Comparison of ENCODE assay signal across 25 cellular contexts in genomic region chr4:142917678-142918077, GRCh38.
DNase-seq lines count a peak whose midpoint lies in the region; ATAC-seq, FAIRE-seq and TF ChIP-seq lines count a peak whose summit lies in the region.
"Had no signal": no experiment of that assay in that cellular context is flagged by ENCODE, and none has a peak within 500 bp of the region (broad histone marks: within the 10 kb centered on the region; RNA-seq: fewer than 3 reads in every experiment).

No MANE protein-coding gene starts in this region.

- H3K4me2 ChIP-seq in OCI-LY3 (ENCODE audit: low read length), result no peak overlapping the region

- H4K20me1 ChIP-seq in OCI-LY3 (ENCODE audit: insufficient read depth, low read length), result no peaks in the 10 kb centered on the region

- no peak for ATAC-seq in HG03045 (IDR thresholded peaks at IDR 0.05; ENCODE audit: unreplicated experiment)
- ATAC-seq: K562, SK-N-SH treated with all-trans-retinoic acid at 6 μM for 48 hours had no signal

- H2AFZ ChIP-seq in OCI-LY3 (ENCODE audit: low read depth, low read length), result no peak overlapping the region

- peak; percentile 33 for FAIRE-seq in GM18507 (lab: Jason Lieb, UNC)
- FAIRE-seq: GM12892, GM19239, H1, K562 had no signal

- no peak overlapping the region for H3K27ac ChIP-seq in OCI-LY3 (ENCODE audit: low read length)

- no peaks in the 10 kb centered on the region for H3K9me3 ChIP-seq in OCI-LY3 (ENCODE audit: insufficient read depth, low read length)
- H3K9me3 ChIP-seq: MG63 had no signal

- H3K9ac ChIP-seq in OCI-LY3 (ENCODE audit: low read length), result no peak overlapping the region

- no peaks in the 10 kb centered on the region for H3K79me2 ChIP-seq in OCI-LY3 (ENCODE audit: low read length)

- no peaks in the 10 kb centered on the region for H3K36me3 ChIP-seq in OCI-LY3 (replicated peaks; ENCODE audit: low read depth, low read length)
- H3K36me3 ChIP-seq: MG63 had no signal

- peak; percentile 20 for TF ChIP-seq CTCF in OCI-LY3 (IDR thresholded peaks at IDR 0.05; ENCODE audit: low read depth, low read length)

- H3K27me3 ChIP-seq in OCI-LY3 (ENCODE audit: low read depth, low read length), result no peaks in the 10 kb centered on the region
- H3K27me3 ChIP-seq: MG63 had no signal

- peaks cover 4% of the 10 kb centered on the region; the same call in 1 of the 2 replicates for H3K4me1 ChIP-seq in OCI-LY3 (ENCODE audit: low read length)

- DNase-seq in GM18507 (ENCODE audit: extremely low spot score, insufficient read length, low read depth) (no peak), LHCN-M2 (ENCODE audit: low read depth) (peak; percentile 10), NCI-H1417 (lab: John Stamatoyannopoulos, UW) (no peak), amygdala (lab: John Stamatoyannopoulos, UW) (no peak), NCI-H82 (lab: John Stamatoyannopoulos, UW) (no peak)
- DNase-seq: ACHN; C1 segment of cervical spinal cord; Calu3; CD8-positive, alpha-beta memory T cell; DMS153; MG63; NCI-H1048; NCI-H1436; NCI-H187 treated with DMSO at 0.1 percent for 48 hours; NCI-H2227 treated with DMSO at 0.1 percent for 48 hours; NCI-H510A treated with DMSO at 0.1 percent for 48 hours; NCI-H774; Right ventricle myocardium superior had no signal

- no peak overlapping the region for H3K4me3 ChIP-seq in OCI-LY3 (ENCODE audit: low read length)
- H3K4me3 ChIP-seq: K562, MG63 had no signal
